In genomic region chr3:190616627-190617026, GRCh38 we compare ENCODE assay signal across 14 cellular contexts.
DNase-seq lines count a peak whose midpoint lies in the region; ATAC-seq and TF ChIP-seq lines count a peak whose summit lies in the region.
"Had no signal": no experiment of that assay in that cellular context is flagged by ENCODE, and none has a peak within 500 bp of the region (broad histone marks: within the 10 kb centered on the region; RNA-seq: fewer than 3 reads in every experiment).

No MANE protein-coding gene starts in this region.

- no peak for DNase-seq in activated naive CD4-positive, alpha-beta T cell treated with Interleukin-2 at 50 U/mL for 16 hours
- DNase-seq in SKM-1 (lab: John Stamatoyannopoulos, UW; ENCODE audit: unreplicated experiment): peak; percentile 57
- DNase-seq in endodermal cell: no peak
- DNase-seq in stimulated activated naive CD8-positive, alpha-beta T cell treated with anti-CD3 and anti-CD28 coated beads, Interleukin-15, amount 100 ng/mL, for 72 hours: no peak
- DNase-seq: cerebellar nuclear complex, NCI-H1105 treated with DMSO at 0.1 percent for 48 hours, NCI-H226 had no signal

- H3K9ac ChIP-seq in endodermal cell (ENCODE audit: extremely low read depth, low read length, poor library complexity, severe bottlenecking): no peak overlapping the region

- no peak overlapping the region for H3K4me3 ChIP-seq in endodermal cell (ENCODE audit: low read length)

- H3K4me1 Mint-ChIP-seq in activated naive CD4-positive, alpha-beta T cell treated with anti-CD3 and anti-CD28 coated beads, Interleukin-2, amount 50 U/mL, for 24 hours: peaks cover 50% of the 10 kb centered on the region
- H3K4me1 Mint-ChIP-seq in endodermal cell: no peaks in the 10 kb centered on the region
- peaks cover 67% of the 10 kb centered on the region for H3K4me1 Mint-ChIP-seq in stimulated activated naive CD8-positive, alpha-beta T cell treated with anti-CD3 and anti-CD28 coated beads, Interleukin-15, amount 100 ng/mL, for 72 hours

- peak overlapping the region; percentile 29 for H3K27ac ChIP-seq in endodermal cell (ENCODE audit: low read depth, low read length)
- H3K27ac ChIP-seq: epithelial cell of prostate had no signal

- no peaks in the 10 kb centered on the region for H3K27me3 Mint-ChIP-seq in activated naive CD4-positive, alpha-beta T cell treated with anti-CD3 and anti-CD28 coated beads, Interleukin-2, amount 50 U/mL, for 24 hours
- no peaks in the 10 kb centered on the region for H3K27me3 Mint-ChIP-seq in endodermal cell (ENCODE audit: insufficient read depth)
- H3K27me3 Mint-ChIP-seq in stimulated activated naive CD8-positive, alpha-beta T cell treated with anti-CD3 and anti-CD28 coated beads, Interleukin-15, amount 100 ng/mL, for 72 hours: no peaks in the 10 kb centered on the region

- H3K36me3 ChIP-seq in endodermal cell (ENCODE audit: control insufficient read depth, insufficient read depth, low read length): no peaks in the 10 kb centered on the region

- no peak for TF ChIP-seq CTCF in endodermal cell (conservative IDR thresholded peaks at IDR 0.05)

- WGBS in endodermal cell (ENCODE audit: insufficient coverage in 1 of 2, insufficient read length in 1 of 2), 2 experiments: 75 to 95% methylated on average over 2 to 6 of the region's 6 CpGs

- H3K4me1 ChIP-seq in endodermal cell (ENCODE audit: control insufficient read depth, insufficient read depth, low read length): no peaks in the 10 kb centered on the region

- no peaks in the 10 kb centered on the region for H3K9me3 ChIP-seq in endodermal cell (ENCODE audit: control insufficient read depth, low read length)

- peak overlapping the region; percentile 93 for H3K27ac Mint-ChIP-seq in activated naive CD4-positive, alpha-beta T cell treated with anti-CD3 and anti-CD28 coated beads, Interleukin-2, amount 50 U/mL, for 24 hours
- H3K27ac Mint-ChIP-seq in endodermal cell: no peak overlapping the region
- peak overlapping the region; percentile 94 to 96 for H3K27ac Mint-ChIP-seq in stimulated activated naive CD8-positive, alpha-beta T cell treated with anti-CD3 and anti-CD28 coated beads, Interleukin-15, amount 100 ng/mL, for 72 hours
- H3K27ac Mint-ChIP-seq: WTC11 had no signal

- no peaks in the 10 kb centered on the region for H3K9me3 Mint-ChIP-seq in activated naive CD4-positive, alpha-beta T cell treated with anti-CD3 and anti-CD28 coated beads, Interleukin-2, amount 50 U/mL, for 24 hours
- no peaks in the 10 kb centered on the region for H3K9me3 Mint-ChIP-seq in endodermal cell
- peaks cover 0 to 7% of the 10 kb centered on the region in 2 donors for H3K9me3 Mint-ChIP-seq in stimulated activated naive CD8-positive, alpha-beta T cell treated with anti-CD3 and anti-CD28 coated beads, Interleukin-15, amount 100 ng/mL, for 72 hours

- peaks cover 18% of the 10 kb centered on the region for H3K36me3 Mint-ChIP-seq in activated naive CD4-positive, alpha-beta T cell treated with anti-CD3 and anti-CD28 coated beads, Interleukin-2, amount 50 U/mL, for 24 hours
- H3K36me3 Mint-ChIP-seq in endodermal cell (ENCODE audit: low read depth): no peaks in the 10 kb centered on the region
- H3K36me3 Mint-ChIP-seq: WTC11 had no signal

- ATAC-seq in stimulated activated naive CD8-positive, alpha-beta T cell treated with anti-CD3 and anti-CD28 coated beads, Interleukin-15, amount 100 ng/mL, for 72 hours: no peak
- ATAC-seq in GM21576 (IDR thresholded peaks at IDR 0.05; ENCODE audit: unreplicated experiment) (no peak), GM18907 (IDR thresholded peaks at IDR 0.05; ENCODE audit: unreplicated experiment) (no peak), HG02970 (IDR thresholded peaks at IDR 0.05; ENCODE audit: low FRiP score, unreplicated experiment) (no peak)
- ATAC-seq: PC-3, WTC11 had no signal

- H3K4me3 Mint-ChIP-seq in activated naive CD4-positive, alpha-beta T cell treated with anti-CD3 and anti-CD28 coated beads, Interleukin-2, amount 50 U/mL, for 24 hours: peak overlapping the region; percentile 43
- H3K4me3 Mint-ChIP-seq in endodermal cell: no peak overlapping the region
- H3K4me3 Mint-ChIP-seq in stimulated activated naive CD8-positive, alpha-beta T cell treated with anti-CD3 and anti-CD28 coated beads, Interleukin-15, amount 100 ng/mL, for 72 hours: peak overlapping the region in 1 of 2 donors; percentile 61
- H3K4me3 Mint-ChIP-seq: WTC11 had no signal

- H3K27me3 ChIP-seq in endodermal cell (ENCODE audit: control insufficient read depth, insufficient read depth, low read length, poor library complexity, severe bottlenecking): no peaks in the 10 kb centered on the region
